In the genomic region with DNA sequence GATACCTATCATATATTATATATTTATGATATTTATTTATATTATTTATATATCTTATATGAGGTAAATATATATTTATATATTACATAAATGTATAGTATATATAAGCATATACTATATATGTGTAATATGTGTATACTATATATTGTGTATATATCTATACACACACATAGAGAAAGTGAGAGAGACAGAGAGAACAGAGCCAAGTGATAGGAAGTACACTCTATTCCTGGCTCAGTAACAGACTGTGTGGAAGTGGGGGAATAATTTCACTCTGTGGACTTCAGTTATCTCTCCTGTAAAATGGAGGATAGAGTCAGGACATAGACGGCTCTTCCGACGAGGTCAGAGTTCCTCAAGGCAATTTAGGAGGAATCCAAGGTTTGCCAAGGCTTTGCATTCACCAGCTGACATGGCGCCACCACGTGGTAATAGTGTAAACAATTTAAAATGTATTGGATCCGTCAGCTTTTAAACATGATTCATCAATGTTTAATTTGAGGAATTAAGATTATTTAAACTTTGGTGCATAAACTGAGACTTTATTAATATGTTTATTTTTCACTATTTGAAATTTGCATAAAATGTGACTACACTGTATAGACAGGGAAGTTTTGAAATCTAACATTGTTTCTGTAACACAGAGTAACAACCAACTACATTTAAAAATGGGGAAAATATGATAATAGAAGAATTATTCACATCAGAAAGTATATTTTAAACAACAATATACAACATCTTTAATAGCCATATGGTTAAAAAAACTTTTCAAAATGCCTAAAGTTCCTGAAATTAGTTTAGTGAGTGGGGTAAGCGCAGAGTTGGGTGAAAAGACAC, we compare ENCODE assay signal across 8 cellular contexts.
DNase-seq lines count a peak whose midpoint lies in the region; ATAC-seq and TF ChIP-seq lines count a peak whose summit lies in the region.

No MANE protein-coding gene starts in this region.

- DNase-seq in Ammon's horn (ENCODE audit: low spot score) (peak; percentile 80), NT2/D1 (ENCODE audit: low read depth, low spot score) (peak; percentile 46), heart left ventricle (peak in 3 of 5 donors; percentile 25 to 47 (median 33))
- DNase-seq in activated T-cell treated with anti-CD3 and anti-CD28 coated beads, Interleukin-2, amount 50 U/mL, for 72 hours = peak; percentile 33 to 35

- TF ChIP-seq CTCF in heart left ventricle (IDR thresholded peaks at IDR 0.05) = peak in 11 of 12 donors; percentile 20 to 69 (median 54)
- TF ChIP-seq CTCF in gastroesophageal sphincter (IDR thresholded peaks at IDR 0.05) = peak in 1 of 4 experiments; percentile 29

- H3K4me3 Mint-ChIP-seq in activated T-cell treated with anti-CD3 and anti-CD28 coated beads, Interleukin-2, amount 50 U/mL, for 72 hours = peak overlapping the region in 1 of 2 donors; percentile 19

- no peaks in the 10 kb centered on the region for H3K27me3 ChIP-seq in NT2/D1 (ENCODE audit: insufficient read depth, insufficient read length)
- peaks cover 0 to 13% (median 0%) of the 10 kb centered on the region in 9 donors for H3K27me3 ChIP-seq in heart left ventricle
- no peaks in the 10 kb centered on the region for H3K27me3 ChIP-seq in skeletal muscle satellite cell (ENCODE audit: control insufficient read depth, insufficient read depth, low read length)
- H3K27me3 ChIP-seq in gastroesophageal sphincter = no peaks in the 10 kb centered on the region

- no peaks in the 10 kb centered on the region for H3K9me3 ChIP-seq in NT2/D1 (ENCODE audit: insufficient read depth, low read length)
- no peaks in the 10 kb centered on the region for H3K9me3 ChIP-seq in heart left ventricle
- H3K9me3 ChIP-seq in skeletal muscle satellite cell (replicated peaks; ENCODE audit: low read length) = no peaks in the 10 kb centered on the region
- no peaks in the 10 kb centered on the region for H3K9me3 ChIP-seq in gastroesophageal sphincter

- H3K9me3 Mint-ChIP-seq in activated T-cell treated with anti-CD3 and anti-CD28 coated beads, Interleukin-2, amount 50 U/mL, for 72 hours = no peaks in the 10 kb centered on the region

- H3K36me3 ChIP-seq in NT2/D1 (ENCODE audit: insufficient read depth, insufficient read length, low read length) (no peaks in the 10 kb centered on the region), heart left ventricle (no peaks in the 10 kb centered on the region), skeletal muscle satellite cell (ENCODE audit: insufficient read depth, low read length) (no peaks in the 10 kb centered on the region), gastroesophageal sphincter (no peaks in the 10 kb centered on the region)

- no peaks in the 10 kb centered on the region for H3K4me1 Mint-ChIP-seq in activated T-cell treated with anti-CD3 and anti-CD28 coated beads, Interleukin-2, amount 50 U/mL, for 72 hours (ENCODE audit: low read depth)

- peaks cover 28% of the 10 kb centered on the region for H3K27me3 Mint-ChIP-seq in activated T-cell treated with anti-CD3 and anti-CD28 coated beads, Interleukin-2, amount 50 U/mL, for 72 hours (ENCODE audit: low read depth)

- WGBS in heart left ventricle, 4 donors = 17 to 18% (median 17%) methylated on average over 7 of the region's 7 CpGs
- WGBS in gastroesophageal sphincter (ENCODE audit: low coverage in 1 of 2), 2 donors = 14 to 16% methylated on average over 7 of the region's 7 CpGs

- peak; percentile 71 for ATAC-seq in GM18498 (IDR thresholded peaks at IDR 0.05; ENCODE audit: unreplicated experiment)
- ATAC-seq in HG03159 (IDR thresholded peaks at IDR 0.05; ENCODE audit: unreplicated experiment) = peak; percentile 74
- peak in 1 of 2 donors; percentile 41 for ATAC-seq in activated T-cell treated with anti-CD3 and anti-CD28 coated beads, Interleukin-2, amount 50 U/mL, for 72 hours (replicated peaks in 1 of 2)
- ATAC-seq in heart left ventricle = peak in 1 of 4 donors; percentile 22
- ATAC-seq in gastroesophageal sphincter = no peak

- H3K4me2 ChIP-seq in skeletal muscle satellite cell (ENCODE audit: low read length) = peak overlapping the region; percentile 72

- H3K36me3 Mint-ChIP-seq in activated T-cell treated with anti-CD3 and anti-CD28 coated beads, Interleukin-2, amount 50 U/mL, for 72 hours (ENCODE audit: insufficient read depth in 2 of 2) = no peaks in the 10 kb centered on the region

- H3K27ac Mint-ChIP-seq in activated T-cell treated with anti-CD3 and anti-CD28 coated beads, Interleukin-2, amount 50 U/mL, for 72 hours = no peak overlapping the region

- H3K27ac ChIP-seq in heart left ventricle (no peak overlapping the region), gastroesophageal sphincter (no peak overlapping the region)

- H3K4me1 ChIP-seq in NT2/D1 (ENCODE audit: insufficient read depth, insufficient read length) = no peaks in the 10 kb centered on the region
- H3K4me1 ChIP-seq in heart left ventricle = peaks cover 0 to 4% (median 0%) of the 10 kb centered on the region in 12 donors
- no peaks in the 10 kb centered on the region for H3K4me1 ChIP-seq in skeletal muscle satellite cell (ENCODE audit: control insufficient read depth, insufficient read depth, low read length)
- H3K4me1 ChIP-seq in gastroesophageal sphincter = no peaks in the 10 kb centered on the region

- TF ChIP-seq POLR2A in heart left ventricle (IDR thresholded peaks at IDR 0.05) = no peak
- no peak for TF ChIP-seq POLR2A in gastroesophageal sphincter (IDR thresholded peaks at IDR 0.05)

- TF ChIP-seq EP300 in gastroesophageal sphincter (IDR thresholded peaks at IDR 0.05) = no peak

- intact Hi-C loops in heart left ventricle (cut with DNase I) = loop anchor here in 5 of 10 donors (5.0 to 10.0 kb wide), 4 partner anchors 86 to 342 kb away; no protein-coding TSS in a partner anchor

- H3K4me3 ChIP-seq in NT2/D1 (ENCODE audit: insufficient read length, low read depth) = no peak overlapping the region
- H3K4me3 ChIP-seq in heart left ventricle = no peak overlapping the region
- no peak overlapping the region for H3K4me3 ChIP-seq in skeletal muscle satellite cell (ENCODE audit: low read length)
- no peak overlapping the region for H3K4me3 ChIP-seq in gastroesophageal sphincter

- H3K9ac ChIP-seq in NT2/D1 (ENCODE audit: insufficient read length, low read depth) = no peak overlapping the region
- H3K9ac ChIP-seq in skeletal muscle satellite cell (ENCODE audit: low read depth, low read length) = no peak overlapping the region
